21 cellular contexts compared by ENCODE assay signal in genomic region chr6:70763754-70764153, GRCh38.
DNase-seq lines count a peak whose midpoint lies in the region; ATAC-seq, FAIRE-seq and TF ChIP-seq lines count a peak whose summit lies in the region.
"Had no signal": no experiment of that assay in that cellular context is flagged by ENCODE, and none has a peak within 500 bp of the region (broad histone marks: within the 10 kb centered on the region; RNA-seq: fewer than 3 reads in every experiment).

No MANE protein-coding gene starts in this region.

- no peak overlapping the region for H2AFZ ChIP-seq in GM12878 (ENCODE audit: control insufficient read depth, low read depth, low read length)

- no peak overlapping the region for H3K4me2 ChIP-seq in GM12878 (ENCODE audit: control insufficient read depth, insufficient read depth)

- DNase-seq in NCI-H82 (lab: John Stamatoyannopoulos, UW) (peak; percentile 0), NCI-H82 treated with DMSO at 0.1 percent for 48 hours (lab: John Stamatoyannopoulos, UW; ENCODE audit: unreplicated experiment) (no peak), GM12878 (ENCODE audit: low read depth, low spot score) (no peak), foreskin fibroblast (peak; percentile 10 to 16), ovary (no peak), DMS53 (lab: John Stamatoyannopoulos, UW) (no peak), HT-29 (ENCODE audit: low spot score) (no peak), NCI-H187 (lab: John Stamatoyannopoulos, UW) (no peak)
- DNase-seq: BE2C; gastrocnemius medialis; H7; hypothalamus; MV-4-11; NCI-H526 treated with DMSO at 0.1 percent for 48 hours; stimulated activated CD4-positive, alpha-beta T cell treated with anti-CD3 and anti-CD28 coated beads, Interleukin-4, amount 100 ng/mL, for 1 hour; stimulated activated naive CD8-positive, alpha-beta T cell treated with anti-CD3 and anti-CD28 coated beads, Interleukin-15, Interleukin-2, amounts not matched to agents 100 U/mL and 50 U/mL, for 24 hours had no signal

- POLR2A ChIA-PET in GM12878 (lab: Charles Lee): no interaction called here

- no peak overlapping the region for H3K4me3 ChIP-seq in GM12878
- H3K4me3 ChIP-seq in foreskin fibroblast (ENCODE audit: low read depth in 1 of 2, low read length in 2 of 2): no peak overlapping the region
- no peak overlapping the region for H3K4me3 ChIP-seq in ovary
- H3K4me3 ChIP-seq: gastrocnemius medialis, K562 had no signal

- RAD21 ChIA-PET in GM12878 (lab: Charles Lee; ENCODE audit: unreplicated experiment): no interaction called here

- 100% methylated on average over 2 of the region's 2 CpGs for WGBS in GM12878 (ENCODE audit: insufficient coverage, insufficient replicate concordance, low lambda C conversion rate, missing lambda C conversion rate)
- WGBS in ovary, 3 donors: 57 to 84% (median 78%) methylated on average over 2 of the region's 2 CpGs

- intact Hi-C loops in GM12878 (cut with micrococcal nuclease; ENCODE audit: unreplicated experiment) (no loop called here), ovary (cut with DNase I) (no loop called here)

- no peak for TF ChIP-seq CTCF in GM12878 (IDR thresholded peaks at IDR 0.05 in 2 of 3, conservative IDR thresholded peaks at IDR 0.05 in 1 of 3; ENCODE audit: control insufficient read depth in 2 of 3, extremely low read depth in 1 of 3, insufficient read depth in 1 of 3, low read depth in 3 of 3, low read length in 3 of 3)
- TF ChIP-seq CTCF in foreskin fibroblast (IDR thresholded peaks at IDR 0.05; ENCODE audit: low read depth, low read length): no peak
- no peak for TF ChIP-seq CTCF in ovary (IDR thresholded peaks at IDR 0.05)

- H3K27me3 ChIP-seq in GM12878 (replicated peaks in 1 of 2; ENCODE audit: control insufficient read depth in 2 of 2, insufficient read depth in 2 of 2, low read length in 1 of 2) (no peaks in the 10 kb centered on the region), ovary (no peaks in the 10 kb centered on the region)
- H3K27me3 ChIP-seq: BE2C, gastrocnemius medialis, neutrophil had no signal

- no peak overlapping the region for H3K9ac ChIP-seq in GM12878 (ENCODE audit: control insufficient read depth, insufficient read depth, low read length)

- no peaks in the 10 kb centered on the region for H4K20me1 ChIP-seq in GM12878 (ENCODE audit: control insufficient read depth, insufficient read depth)

- no peaks in the 10 kb centered on the region for H3K4me1 ChIP-seq in GM12878 (ENCODE audit: control insufficient read depth, insufficient read depth, low read length)
- H3K4me1 ChIP-seq in ovary (ENCODE audit: insufficient read depth): no peaks in the 10 kb centered on the region
- H3K4me1 ChIP-seq: BE2C had no signal

- ATAC-seq in GM12878: no peak
- ATAC-seq: K562; stimulated activated naive CD8-positive, alpha-beta T cell treated with anti-CD3 and anti-CD28 coated beads, Interleukin-15, Interleukin-2, amounts not matched to agents 100 U/mL and 50 U/mL, for 24 hours; WTC11 had no signal

- no peak overlapping the region for H3K27ac ChIP-seq in GM12878 (ENCODE audit: control insufficient read depth, insufficient read depth)
- no peak overlapping the region for H3K27ac ChIP-seq in ovary
- H3K27ac ChIP-seq: 22Rv1, gastrocnemius medialis, neutrophil had no signal

- FAIRE-seq in GM12878 (lab: Jason Lieb, UNC): peak; percentile 31
- FAIRE-seq: islet of Langerhans, K562 had no signal

- no peaks in the 10 kb centered on the region for H3K79me2 ChIP-seq in GM12878 (ENCODE audit: control insufficient read depth, insufficient read depth, low read length)

- CTCF ChIA-PET in GM12878 (lab: Yijun Ruan, JAX): interaction anchor here (1.0 kb wide), 1 partner anchor 94 kb away, joined by 3 read pairs; no protein-coding TSS in a partner anchor

- TF ChIP-seq RAD21 in GM12878 (IDR thresholded peaks at IDR 0.05; ENCODE audit: insufficient read depth, low read depth, low read length): no peak

- no TSS peak for BruUV-seq in GM12878 (replicated peaks; lab: Mats Ljungman, UMichigan)

- H3K9me3 ChIP-seq in GM12878 (replicated peaks; ENCODE audit: control insufficient read depth, insufficient read depth, low read length) (no peaks in the 10 kb centered on the region; the same call in 2 of the 3 replicates), ovary (no peaks in the 10 kb centered on the region)
- H3K9me3 ChIP-seq: BE2C, gastrocnemius medialis, neutrophil had no signal

- in situ Hi-C loops in GM12878 (cut with MboI): no loop called here

- TF ChIP-seq EP300 in GM12878 (IDR thresholded peaks at IDR 0.05; ENCODE audit: borderline replicate concordance in 1 of 2, control insufficient read depth in 1 of 2, low read depth in 2 of 2, low read length in 2 of 2): no peak
- TF ChIP-seq EP300 in ovary (IDR thresholded peaks at IDR 0.05): no peak

- H3K36me3 ChIP-seq in GM12878 (ENCODE audit: control insufficient read depth in 2 of 2, insufficient read depth in 2 of 2, low read length in 1 of 2) (no peaks in the 10 kb centered on the region), ovary (no peaks in the 10 kb centered on the region)
- H3K36me3 ChIP-seq: BE2C, gastrocnemius medialis had no signal

- no peak for TF ChIP-seq POLR2A in GM12878 (IDR thresholded peaks at IDR 0.05; ENCODE audit: low read depth, low read length)
- no peak for TF ChIP-seq POLR2A in ovary (IDR thresholded peaks at IDR 0.05)

- SMC1A ChIA-PET in GM12878 (lab: Charles Lee; ENCODE audit: uncharacterized antibody, unreplicated experiment): interaction anchor here (0.6 kb wide), 1 partner anchor 51 kb away, joined by 3 read pairs; no protein-coding TSS in a partner anchor

TF ChIP-seq in GM12878, 131 proteins besides CTCF, POLR2A, EP300 and RAD21:
- no peak for TF ChIP-seq ZZZ3 (IDR thresholded peaks at IDR 0.05; ENCODE audit: control insufficient read depth, insufficient read length, low read depth)
- no peak for TF ChIP-seq ETV6 (conservative IDR thresholded peaks at IDR 0.05 in 1 of 2, IDR thresholded peaks at IDR 0.05 in 1 of 2; ENCODE audit: borderline replicate concordance in 1 of 2, low read depth in 1 of 2)
- no peak for TF ChIP-seq TAF1 (IDR thresholded peaks at IDR 0.05; ENCODE audit: borderline replicate concordance, low read depth, low read length)
- no peak for TF ChIP-seq CREB1 (IDR thresholded peaks at IDR 0.05; ENCODE audit: low read depth)
- TF ChIP-seq NRF1 (conservative IDR thresholded peaks at IDR 0.05; ENCODE audit: low read depth, low read length): no peak
- TF ChIP-seq, protein P1, sequence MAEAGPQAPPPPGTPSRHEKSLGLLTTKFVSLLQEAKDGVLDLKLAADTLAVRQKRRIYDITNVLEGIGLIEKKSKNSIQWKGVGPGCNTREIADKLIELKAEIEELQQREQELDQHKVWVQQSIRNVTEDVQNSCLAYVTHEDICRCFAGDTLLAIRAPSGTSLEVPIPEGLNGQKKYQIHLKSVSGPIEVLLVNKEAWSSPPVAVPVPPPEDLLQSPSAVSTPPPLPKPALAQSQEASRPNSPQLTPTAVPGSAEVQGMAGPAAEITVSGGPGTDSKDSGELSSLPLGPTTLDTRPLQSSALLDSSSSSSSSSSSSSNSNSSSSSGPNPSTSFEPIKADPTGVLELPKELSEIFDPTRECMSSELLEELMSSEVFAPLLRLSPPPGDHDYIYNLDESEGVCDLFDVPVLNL (IDR thresholded peaks at IDR 0.05; ENCODE audit: low read depth, low read length): no peak

Comparison
In these comparisons a context has a peak if more than half of its experiments do, and no peak if none do; other contexts are left out.
1. DNase-seq: peak in NCI-H82 (single experiment) and foreskin fibroblast (2 of 2); none in NCI-H82 treated with DMSO at 0.1 percent for 48 hours (single experiment), GM12878 (single experiment), ovary (0 of 5), DMS53 (single experiment), HT-29 (single experiment) and NCI-H187 (0 of 2).